In the genomic region with DNA sequence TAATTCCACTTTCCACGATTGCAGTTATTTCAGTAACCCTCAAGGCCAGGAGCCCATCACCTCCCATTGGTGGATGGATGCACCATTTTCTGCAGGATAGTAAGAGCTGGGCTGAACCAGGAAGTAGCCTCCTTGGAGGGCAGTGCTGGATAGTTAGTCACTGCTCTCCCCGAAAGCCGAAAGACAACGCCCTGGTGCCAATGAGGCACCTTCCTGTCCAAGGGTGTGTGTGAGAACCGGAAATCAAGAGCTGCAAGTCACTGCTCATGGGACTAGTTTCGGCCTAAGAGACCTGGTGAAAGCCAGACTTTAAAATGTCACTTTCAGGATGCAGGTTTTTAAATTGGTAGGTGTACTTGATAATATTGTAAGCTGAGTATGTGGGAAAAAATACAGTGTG, we compare ENCODE assay signal across 23 cellular contexts.
A peak's percentile ranks its signal among the peaks of the same experiment; 100 is the strongest.
DNase-seq lines count a peak whose midpoint lies in the region; ATAC-seq and TF ChIP-seq lines count a peak whose summit lies in the region.
"Had no signal": no experiment of that assay in that cellular context is flagged by ENCODE, and none has a peak within 500 bp of the region (broad histone marks: within the 10 kb centered on the region; RNA-seq: fewer than 3 reads in every experiment).

No MANE protein-coding gene starts in this region.

- H3K27ac ChIP-seq in mesenchymal stem cell (ENCODE audit: low read length, poor library complexity, severe bottlenecking) (no peak overlapping the region), spleen (no peak overlapping the region)
- H3K27ac ChIP-seq: GM23248, heart right ventricle, lower lobe of right lung, psoas muscle, thoracic aorta had no signal

- peak overlapping the region; percentile 51 for H2AK5ac ChIP-seq in mesenchymal stem cell (ENCODE audit: low read length, severe bottlenecking)

- H4K8ac ChIP-seq in mesenchymal stem cell (ENCODE audit: low read length), result no peak overlapping the region

- H2BK12ac ChIP-seq in mesenchymal stem cell (ENCODE audit: low read length in 2 of 2), result no peak overlapping the region

- H2BK5ac ChIP-seq in mesenchymal stem cell (ENCODE audit: low read depth, low read length, poor library complexity, severe bottlenecking), result no peak overlapping the region

- 90% methylated on average over 5 of the region's 6 CpGs for WGBS in mesenchymal stem cell
- WGBS in spleen, 5 donors, result 62 to 82% (median 67%) methylated on average over 6 of the region's 6 CpGs

- TF ChIP-seq CTCF in epithelial cell of esophagus (IDR thresholded peaks at IDR 0.05; ENCODE audit: insufficient read depth, low read depth, low read length, missing control alignments), result no peak
- TF ChIP-seq CTCF in spleen (IDR thresholded peaks at IDR 0.05 in 8 of 11, conservative IDR thresholded peaks at IDR 0.05 in 3 of 11), result no peak

- H3K4me2 ChIP-seq in mesenchymal stem cell (ENCODE audit: low read length, poor library complexity, severe bottlenecking), result no peak overlapping the region

- no peak for TF ChIP-seq POLR2A in spleen (IDR thresholded peaks at IDR 0.05)

- H3K27me3 ChIP-seq in mesenchymal stem cell (ENCODE audit: control insufficient read depth in 1 of 2, insufficient read depth in 1 of 2, low read length in 2 of 2) (no peaks in the 10 kb centered on the region), spleen (replicated peaks in 1 of 7) (no peaks in the 10 kb centered on the region)
- H3K27me3 ChIP-seq: heart right ventricle had no signal

- no peaks in the 10 kb centered on the region for H3K79me1 ChIP-seq in mesenchymal stem cell (replicated peaks; ENCODE audit: low read length, poor library complexity, severe bottlenecking)

- no peak overlapping the region for H3K9ac ChIP-seq in mesenchymal stem cell (ENCODE audit: low read length)
- H3K9ac ChIP-seq: GM23248 had no signal

- ATAC-seq in GM18867 (IDR thresholded peaks at IDR 0.05; ENCODE audit: unreplicated experiment) (peak; percentile 76), GM18873 (IDR thresholded peaks at IDR 0.05; ENCODE audit: low FRiP score, unreplicated experiment) (no peak), GM21367 (IDR thresholded peaks at IDR 0.05; ENCODE audit: unreplicated experiment) (no peak), HG02623 (IDR thresholded peaks at IDR 0.05; ENCODE audit: unreplicated experiment) (no peak)
- ATAC-seq: activated T-helper 17 cell treated with anti-CD3 and anti-CD28 coated beads, Interleukin-2, amount 50 U/mL, for 72 hours; lower lobe of right lung; psoas muscle; WTC11 had no signal

- no peak overlapping the region for H2BK15ac ChIP-seq in mesenchymal stem cell (ENCODE audit: low read depth, poor library complexity, severe bottlenecking)

- H3K36me3 ChIP-seq in mesenchymal stem cell (ENCODE audit: control insufficient read depth in 1 of 2, insufficient read depth in 2 of 2, low read depth in 1 of 2, low read length in 2 of 2), result no peaks in the 10 kb centered on the region
- H3K36me3 ChIP-seq in spleen, result no peaks in the 10 kb centered on the region
- H3K36me3 ChIP-seq: heart right ventricle, lower lobe of right lung, thoracic aorta had no signal

- no peak overlapping the region for H4K91ac ChIP-seq in mesenchymal stem cell (ENCODE audit: low read length)

- H2AFZ ChIP-seq in mesenchymal stem cell (ENCODE audit: low read depth, low read length), result no peak overlapping the region
- H2AFZ ChIP-seq: GM23248 had no signal

- H2BK120ac ChIP-seq in mesenchymal stem cell (ENCODE audit: low read depth, low read length), result no peak overlapping the region

- H3K4me3 ChIP-seq in epithelial cell of esophagus (ENCODE audit: low read length), result no peak overlapping the region
- no peak overlapping the region for H3K4me3 ChIP-seq in mesenchymal stem cell (ENCODE audit: insufficient read depth in 1 of 2, low read depth in 1 of 2, low read length in 2 of 2)
- no peak overlapping the region for H3K4me3 ChIP-seq in spleen
- H3K4me3 ChIP-seq: GM23248, heart right ventricle, lower lobe of right lung, psoas muscle, skin epidermis, thoracic aorta had no signal

- DNase-seq in NCI-H460 (ENCODE audit: extremely low read depth, low read depth) (peak; percentile 5), epithelial cell of esophagus (ENCODE audit: low read depth) (peak; percentile 99), mesenchymal stem cell (no peak), spleen (no peak)
- DNase-seq: activated naive CD8-positive, alpha-beta T cell treated with anti-CD3 and anti-CD28 coated beads, Interleukin-2, amount 10 ng/mL, durations not matched to agents 7 days and 5 days; CD4-positive, alpha-beta memory T cell; DMS79 treated with DMSO at 0.1 percent for 48 hours; effector CD4-positive, alpha-beta T cell; GM23248; heart right ventricle; Kasumi-1; lower lobe of right lung; psoas muscle; stimulated activated naive CD4-positive, alpha-beta T cell treated with Interleukin-2 at 50 U/mL for 16 hours; T-helper 9 cell had no signal

- H3K4ac ChIP-seq in mesenchymal stem cell (ENCODE audit: low read depth in 1 of 2, low read length in 2 of 2), result no peak overlapping the region

- H3K14ac ChIP-seq in mesenchymal stem cell (ENCODE audit: low read length in 2 of 2), result no peak overlapping the region

- H3K23ac ChIP-seq in mesenchymal stem cell (ENCODE audit: low read length in 2 of 2), result no peak overlapping the region

- intact Hi-C loops in spleen (cut with DNase I; ENCODE audit: low total_unique reads), result no loop called here

- H3K9me3 ChIP-seq in mesenchymal stem cell (ENCODE audit: control insufficient read depth, low read length) (no peaks in the 10 kb centered on the region), spleen (no peaks in the 10 kb centered on the region)
- H3K9me3 ChIP-seq: heart right ventricle, lower lobe of right lung, psoas muscle, thoracic aorta had no signal

- H3K4me1 ChIP-seq in mesenchymal stem cell (ENCODE audit: control insufficient read depth, insufficient read depth, low read depth, low read length), result peaks cover 11% of the 10 kb centered on the region
- no peaks in the 10 kb centered on the region for H3K4me1 ChIP-seq in spleen
- H3K4me1 ChIP-seq: lower lobe of right lung, psoas muscle had no signal

- H3K18ac ChIP-seq in mesenchymal stem cell (ENCODE audit: low read depth in 1 of 2, low read length in 2 of 2), result no peak overlapping the region

Comparison
In these comparisons a context has a peak if more than half of its experiments do, and no peak if none do; other contexts are left out.
1. DNase-seq: peak in NCI-H460 (single experiment) and epithelial cell of esophagus (single experiment); none in mesenchymal stem cell (single experiment) and spleen (single experiment).